21 cellular contexts compared by ENCODE assay signal in the genomic region with DNA sequence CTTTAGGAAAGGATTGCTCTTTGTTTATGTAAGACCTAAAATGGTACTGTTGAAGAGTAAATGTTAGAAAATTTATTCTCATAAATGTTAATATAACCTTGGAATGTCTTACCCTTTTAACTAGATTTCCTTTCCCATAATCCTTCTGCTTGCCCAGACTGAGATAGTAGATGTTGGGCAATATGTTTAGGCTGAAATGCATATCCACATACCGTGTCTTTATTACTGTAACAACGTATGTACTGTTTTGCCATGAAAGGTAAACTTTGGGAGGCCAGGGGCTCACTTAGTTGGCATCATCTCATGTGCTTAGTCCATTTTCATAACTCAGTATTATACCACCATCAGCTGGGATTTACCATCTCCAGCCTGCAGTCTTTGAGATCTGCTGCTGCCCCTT. TPM values are rescaled to one million over a fixed set of nuclear protein-coding genes. Genes with fewer than 3 reads are reported as not detected.
A peak's percentile ranks its signal among the peaks of the same experiment; 100 is the strongest.
DNase-seq lines count a peak whose midpoint lies in the region; ATAC-seq and TF ChIP-seq lines count a peak whose summit lies in the region.
"Had no signal": no experiment of that assay in that cellular context is flagged by ENCODE, and none has a peak within 500 bp of the region (broad histone marks: within the 10 kb centered on the region; RNA-seq: fewer than 3 reads in every experiment).

No MANE protein-coding gene starts in this region.

- no peak overlapping the region for H3K9ac ChIP-seq in SK-N-SH

- DNase-seq in A673 (ENCODE audit: low spot score) (no peak), T-helper 17 cell (no peak), fibroblast of gingiva (ENCODE audit: low read depth) (peak; percentile 19), sigmoid colon (no peak), SK-N-SH (no peak), NCI-H345 (lab: John Stamatoyannopoulos, UW) (no peak)
- DNase-seq in stimulated activated effector memory CD8-positive, alpha-beta T cell treated with anti-CD3 and anti-CD28 coated beads, Interleukin-12 subunit alpha, Interleukin-12 subunit beta, amount 100 ng/mL, for 72 hours (ENCODE audit: low spot score in 2 of 2) = no peak
- DNase-seq: 8988T, Calu3, DMS153, DND-41, H9, KG1, MG63, NCI-H1105 treated with DMSO at 0.1 percent for 48 hours, NCI-H146, NCI-H2029, NCI-H446 treated with DMSO at 0.1 percent for 48 hours, NCI-H526, SHP77 had no signal

- CTCF ChIA-PET in A673 (lab: Charles Lee) = no interaction called here
- CTCF ChIA-PET in SK-N-SH (lab: Yijun Ruan, JAX) = no interaction called here

- no peak overlapping the region for H3K4me2 ChIP-seq in SK-N-SH

- TF ChIP-seq RAD21 in SK-N-SH (IDR thresholded peaks at IDR 0.05; ENCODE audit: low read length) = no peak

- no peaks in the 10 kb centered on the region for H3K79me2 ChIP-seq in SK-N-SH (ENCODE audit: insufficient read depth)

- no peak for ATAC-seq in T-helper 17 cell
- no peak for ATAC-seq in stimulated activated effector memory CD8-positive, alpha-beta T cell treated with anti-CD3 and anti-CD28 coated beads, Interleukin-12 subunit alpha, Interleukin-12 subunit beta, amount 100 ng/mL, for 72 hours

- BruUV-seq in A673 (replicated peaks; lab: Mats Ljungman, UMichigan) = no TSS peak

- H3K27ac Mint-ChIP-seq in T-helper 17 cell = peak overlapping the region; percentile 92
- no peak overlapping the region for H3K27ac Mint-ChIP-seq in stimulated activated effector memory CD8-positive, alpha-beta T cell treated with anti-CD3 and anti-CD28 coated beads, Interleukin-12 subunit alpha, Interleukin-12 subunit beta, amount 100 ng/mL, for 72 hours

- H3K36me3 Mint-ChIP-seq in T-helper 17 cell (ENCODE audit: low read depth) = peaks cover 17% of the 10 kb centered on the region
- peaks cover 98% of the 10 kb centered on the region for H3K36me3 Mint-ChIP-seq in stimulated activated effector memory CD8-positive, alpha-beta T cell treated with anti-CD3 and anti-CD28 coated beads, Interleukin-12 subunit alpha, Interleukin-12 subunit beta, amount 100 ng/mL, for 72 hours

- intact Hi-C loops in A673 (cut with micrococcal nuclease; ENCODE audit: unreplicated experiment) (no loop called here), sigmoid colon (cut with DNase I) (no loop called here)

- H3K9me3 Mint-ChIP-seq in stimulated activated effector memory CD8-positive, alpha-beta T cell treated with anti-CD3 and anti-CD28 coated beads, Interleukin-12 subunit alpha, Interleukin-12 subunit beta, amount 100 ng/mL, for 72 hours = no peaks in the 10 kb centered on the region
- H3K9me3 Mint-ChIP-seq: H9 had no signal

- no peaks in the 10 kb centered on the region for H3K9me2 ChIP-seq in SK-N-SH

- no peaks in the 10 kb centered on the region for H4K20me1 ChIP-seq in SK-N-SH (ENCODE audit: insufficient read depth)

- peaks cover 41% of the 10 kb centered on the region for H3K4me1 ChIP-seq in A673 (ENCODE audit: insufficient read depth, low read length, poor library complexity, severe bottlenecking)
- H3K4me1 ChIP-seq in sigmoid colon = peaks cover 7 to 64% (median 60%) of the 10 kb centered on the region in 4 donors
- H3K4me1 ChIP-seq in SK-N-SH (ENCODE audit: control insufficient read depth in 1 of 2, insufficient read depth in 2 of 2, low read depth in 1 of 2, low read length in 1 of 2) = peaks cover 8 to 28% of the 10 kb centered on the region in 2 experiments

- H3K4me1 Mint-ChIP-seq in T-helper 17 cell = peaks cover 19% of the 10 kb centered on the region
- H3K4me1 Mint-ChIP-seq in stimulated activated effector memory CD8-positive, alpha-beta T cell treated with anti-CD3 and anti-CD28 coated beads, Interleukin-12 subunit alpha, Interleukin-12 subunit beta, amount 100 ng/mL, for 72 hours = peaks cover 21% of the 10 kb centered on the region

- H3K36me3 ChIP-seq in A673 (ENCODE audit: insufficient read depth, low read length, poor library complexity, severe bottlenecking) = no peaks in the 10 kb centered on the region
- peaks cover 0 to 16% (median 5%) of the 10 kb centered on the region in 4 donors for H3K36me3 ChIP-seq in sigmoid colon
- H3K36me3 ChIP-seq in SK-N-SH (replicated peaks in 1 of 2; ENCODE audit: control insufficient read depth in 1 of 2, insufficient read depth in 2 of 2, low read length in 1 of 2) = peaks cover 14 to 18% of the 10 kb centered on the region in 2 experiments

- no peak overlapping the region for H2AFZ ChIP-seq in SK-N-SH (ENCODE audit: low read depth)

- H3K9me3 ChIP-seq in A673 (ENCODE audit: low read depth, low read length, poor library complexity, severe bottlenecking) (no peaks in the 10 kb centered on the region), T-helper 17 cell (ENCODE audit: control insufficient read depth, low read length, poor library complexity, severe bottlenecking) (no peaks in the 10 kb centered on the region), sigmoid colon (no peaks in the 10 kb centered on the region), SK-N-SH (no peaks in the 10 kb centered on the region)
- H3K9me3 ChIP-seq: MG63 had no signal

- POLR2A ChIA-PET in A673 (lab: Charles Lee; ENCODE audit: low non-redundant PET) (interaction anchor here (0.7 kb wide), 1 partner anchor 405 kb away, joined by 6 read pairs; no protein-coding TSS in a partner anchor), SK-N-SH (lab: Yijun Ruan, JAX) (no interaction called here)

- H3K27me3 Mint-ChIP-seq in T-helper 17 cell = no peaks in the 10 kb centered on the region

- H3K27ac ChIP-seq in A673 (ENCODE audit: low read depth, low read length, poor library complexity, severe bottlenecking) = peak overlapping the region; percentile 11
- peak overlapping the region; percentile 61 to 98 (median 86) for H3K27ac ChIP-seq in sigmoid colon
- H3K27ac ChIP-seq in SK-N-SH (ENCODE audit: low read depth in 2 of 2, low read length in 1 of 2) = peak overlapping the region in 1 of 2 experiments; percentile 43; a peak in 2 of 4 replicates
- H3K27ac ChIP-seq: RWPE1 had no signal

- no peak overlapping the region for H3K4me3 Mint-ChIP-seq in T-helper 17 cell
- no peak overlapping the region for H3K4me3 Mint-ChIP-seq in stimulated activated effector memory CD8-positive, alpha-beta T cell treated with anti-CD3 and anti-CD28 coated beads, Interleukin-12 subunit alpha, Interleukin-12 subunit beta, amount 100 ng/mL, for 72 hours
- H3K4me3 Mint-ChIP-seq: H9 had no signal

- TF ChIP-seq CTCF in A673 (conservative IDR thresholded peaks at IDR 0.05; ENCODE audit: low read depth, low read length) (no peak), sigmoid colon (IDR thresholded peaks at IDR 0.05) (no peak), SK-N-SH (IDR thresholded peaks at IDR 0.05) (no peak)

- H3K27me3 ChIP-seq in A673 (replicated peaks; ENCODE audit: insufficient read depth, low read depth, low read length, poor library complexity) = no peaks in the 10 kb centered on the region
- H3K27me3 ChIP-seq in sigmoid colon = no peaks in the 10 kb centered on the region
- H3K27me3 ChIP-seq in SK-N-SH (ENCODE audit: insufficient read depth) = no peaks in the 10 kb centered on the region
- H3K27me3 ChIP-seq: MG63 had no signal

- H3F3A ChIP-seq in SK-N-SH (replicated peaks; ENCODE audit: insufficient read depth) = peaks cover 12% of the 10 kb centered on the region

- no peak for TF ChIP-seq POLR2A in sigmoid colon (IDR thresholded peaks at IDR 0.05)

- TF ChIP-seq EP300 in sigmoid colon (IDR thresholded peaks at IDR 0.05) (no peak), SK-N-SH (IDR thresholded peaks at IDR 0.05; ENCODE audit: borderline replicate concordance in 1 of 2, low read depth in 1 of 2, low read length in 1 of 2) (no peak)

- H3K4me3 ChIP-seq in A673 (ENCODE audit: low read depth, low read length, poor library complexity, severe bottlenecking) (no peak overlapping the region), sigmoid colon (no peak overlapping the region), SK-N-SH (ENCODE audit: low read depth in 2 of 2, low read length in 1 of 2) (no peak overlapping the region)
- H3K4me3 ChIP-seq: MG63 had no signal

- 78 to 84% methylated on average over 2 of the region's 2 CpGs for WGBS in sigmoid colon, 2 donors
- WGBS in SK-N-SH (ENCODE audit: low lambda C conversion rate) = 98% methylated on average over 2 of the region's 2 CpGs

TF ChIP-seq in SK-N-SH, 30 proteins besides CTCF, POLR2A, EP300 and RAD21:
- no peak for TF ChIP-seq FOSL2 (IDR thresholded peaks at IDR 0.05; ENCODE audit: borderline replicate concordance, low read depth)
- no peak for TF ChIP-seq TCF12 (IDR thresholded peaks at IDR 0.05)
- no peak for TF ChIP-seq EZH2phosphoT487 (IDR thresholded peaks at IDR 0.05; ENCODE audit: borderline replicate concordance, low read depth)
- TF ChIP-seq GATA2 (CRISPR knock-in tag; IDR thresholded peaks at IDR 0.05) = no peak
- no peak for TF ChIP-seq IRF3 (IDR thresholded peaks at IDR 0.05; ENCODE audit: low read depth, low read length)
- no peak for TF ChIP-seq FOXJ3 (CRISPR knock-in tag; IDR thresholded peaks at IDR 0.05)
- TF ChIP-seq RXRA (IDR thresholded peaks at IDR 0.05; ENCODE audit: borderline replicate concordance, low read depth) = no peak
- no peak for TF ChIP-seq NRF1 (IDR thresholded peaks at IDR 0.05; ENCODE audit: low read depth, low read length)
- TF ChIP-seq, protein P1, sequence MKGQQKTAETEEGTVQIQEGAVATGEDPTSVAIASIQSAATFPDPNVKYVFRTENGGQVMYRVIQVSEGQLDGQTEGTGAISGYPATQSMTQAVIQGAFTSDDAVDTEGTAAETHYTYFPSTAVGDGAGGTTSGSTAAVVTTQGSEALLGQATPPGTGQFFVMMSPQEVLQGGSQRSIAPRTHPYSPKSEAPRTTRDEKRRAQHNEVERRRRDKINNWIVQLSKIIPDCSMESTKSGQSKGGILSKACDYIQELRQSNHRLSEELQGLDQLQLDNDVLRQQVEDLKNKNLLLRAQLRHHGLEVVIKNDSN (IDR thresholded peaks at IDR 0.05; ENCODE audit: borderline replicate concordance, low read depth) = no peak
- TF ChIP-seq TEAD4 (IDR thresholded peaks at IDR 0.05; ENCODE audit: borderline replicate concordance, insufficient read depth) = no peak

RNA-seq across cellular contexts. Expression of gene STON1, which starts 17.9 kb away (rescaled TPM):
- total RNA-seq in A673 (2021) (1.1 and 1.9 TPM in 2 replicates), T-helper 17 cell (10 to 100 TPM in 1 of 2 donors, 1 to 10 TPM in 1; 4.5 to 10.9 TPM), sigmoid colon (100 to 1,000 TPM; 121 to 218 (median 188) TPM)
- polyA plus RNA-seq in sigmoid colon (1 to 10 TPM; 1.8 to 6.1 (median 1.8) TPM), SK-N-SH (2012; rRNA removed) (4.2 and 5.7 TPM in 2 replicates)
- polyA plus RNA-seq in SK-N-SH (2012; cell fraction: cytosol; rRNA removed) = 5.5 and 6.0 TPM in 2 replicates
- polyA plus RNA-seq in SK-N-SH (2012; cell fraction: nucleus; rRNA removed) = 4.2 and 7.5 TPM in 2 replicates

Comparison
In these comparisons a context has a peak if more than half of its experiments do, and no peak if none do; other contexts are left out.
1. RNA of gene STON1, which starts 17.9 kb away (total RNA-seq): 121 to 218 TPM in sigmoid colon; 4.5 to 10.9 TPM in T-helper 17 cell and 1.1 to 1.9 TPM in A673; every median in the first group is over 10 times any median in the second.